Comparison of ENCODE assay signal across 12 cellular contexts in genomic region chr10:13924020-13924725, GRCh38.
DNase-seq lines count a peak whose midpoint lies in the region; ATAC-seq and TF ChIP-seq lines count a peak whose summit lies in the region.
"Had no signal": no experiment of that assay in that cellular context is flagged by ENCODE, and none has a peak within 500 bp of the region (broad histone marks: within the 10 kb centered on the region; RNA-seq: fewer than 3 reads in every experiment).

No MANE protein-coding gene starts in this region.

- H4K8ac ChIP-seq in neuronal stem cell (ENCODE audit: low read depth, low read length): no peak overlapping the region

- H3F3A ChIP-seq in SK-N-SH (replicated peaks; ENCODE audit: insufficient read depth): peaks cover 41% of the 10 kb centered on the region

- H2BK5ac ChIP-seq in neuronal stem cell (ENCODE audit: low read length): no peak overlapping the region

- H3K9ac ChIP-seq in SK-N-SH (peak overlapping the region; percentile 58), neuronal stem cell (ENCODE audit: low read depth, low read length, poor library complexity) (no peak overlapping the region)

- 21% methylated on average over 6 of the region's 6 CpGs for WGBS in SK-N-SH (ENCODE audit: low lambda C conversion rate)
- WGBS in neuronal stem cell (ENCODE audit: extremely low coverage in 2 of 2, insufficient read length in 2 of 2, insufficient replicate concordance in 1 of 2), 2 donors: 100% methylated on average over 2 of the region's 6 CpGs; no CpG with 5 or more reads in 1 of the 2 donors

- no peak overlapping the region for H2BK12ac ChIP-seq in neuronal stem cell (ENCODE audit: low read length)

- H3K27me3 ChIP-seq in SK-N-SH (ENCODE audit: insufficient read depth) (no peaks in the 10 kb centered on the region), neuronal stem cell (ENCODE audit: control insufficient read depth in 3 of 3, insufficient read depth in 3 of 3, low read depth in 1 of 3, low read length in 3 of 3) (no peaks in the 10 kb centered on the region)

- no peak for TF ChIP-seq RAD21 in SK-N-SH (IDR thresholded peaks at IDR 0.05; ENCODE audit: low read length)

- no peak overlapping the region for H2AK5ac ChIP-seq in neuronal stem cell (ENCODE audit: low read depth, low read length)

- peak overlapping the region in 1 of 2 experiments; percentile 38; a peak in 1 of 4 replicates for H3K4me3 ChIP-seq in SK-N-SH (ENCODE audit: low read depth in 2 of 2, low read length in 1 of 2)
- no peak overlapping the region for H3K4me3 ChIP-seq in fibroblast of pulmonary artery (replicated peaks; ENCODE audit: low read depth, low read length)
- H3K4me3 ChIP-seq in neuronal stem cell (ENCODE audit: low read length in 2 of 2): no peak overlapping the region
- H3K4me3 ChIP-seq: HAP-1 had no signal

- peaks cover 0 to 5% of the 10 kb centered on the region in 2 experiments for H3K36me3 ChIP-seq in SK-N-SH (replicated peaks in 1 of 2; ENCODE audit: control insufficient read depth in 1 of 2, insufficient read depth in 2 of 2, low read length in 1 of 2)
- H3K36me3 ChIP-seq in neuronal stem cell (replicated peaks in 1 of 2; ENCODE audit: control insufficient read depth in 2 of 2, insufficient read depth in 2 of 2, low read length in 2 of 2): no peaks in the 10 kb centered on the region
- H3K36me3 ChIP-seq: HAP-1 had no signal

- POLR2A ChIA-PET in SK-N-SH (lab: Yijun Ruan, JAX): no interaction called here

- peak overlapping the region; percentile 81; the same call in 1 of the 2 replicates for H2AFZ ChIP-seq in SK-N-SH (ENCODE audit: low read depth)
- no peak overlapping the region for H2AFZ ChIP-seq in neuronal stem cell (ENCODE audit: low read length)

- no peak overlapping the region for H3K14ac ChIP-seq in neuronal stem cell (ENCODE audit: low read length)

- H3K27ac ChIP-seq in SK-N-SH (ENCODE audit: low read depth in 2 of 2, low read length in 1 of 2) (peak overlapping the region; percentile 51 to 97; a peak in 3 of 4 replicates), neuronal stem cell (replicated peaks; ENCODE audit: low read length) (no peak overlapping the region)

- intact Hi-C loops in sciatic nerve (cut with DNase I): no loop called here

- H4K20me1 ChIP-seq in SK-N-SH (ENCODE audit: insufficient read depth): no peaks in the 10 kb centered on the region

- H3K4me1 ChIP-seq in SK-N-SH (ENCODE audit: control insufficient read depth in 1 of 2, insufficient read depth in 2 of 2, low read depth in 1 of 2, low read length in 1 of 2) (peaks cover 7 to 8% of the 10 kb centered on the region in 2 experiments; a peak in 3 of 4 replicates), neuronal stem cell (ENCODE audit: control insufficient read depth in 2 of 2, insufficient read depth in 1 of 2, low read depth in 1 of 2, low read length in 2 of 2) (peaks cover 0 to 3% of the 10 kb centered on the region in 2 donors)
- H3K4me1 ChIP-seq: HAP-1 had no signal

- TF ChIP-seq CTCF in SK-N-SH (IDR thresholded peaks at IDR 0.05): no peak
- TF ChIP-seq CTCF in fibroblast of pulmonary artery (IDR thresholded peaks at IDR 0.05; ENCODE audit: low read length, missing control alignments): no peak

- ATAC-seq in sciatic nerve (peak; percentile 71), HG03571 (IDR thresholded peaks at IDR 0.05; ENCODE audit: unreplicated experiment) (no peak)
- ATAC-seq: activated naive CD4-positive, alpha-beta T cell treated with anti-CD3 and anti-CD28 coated beads, Interleukin-2, amount 50 U/mL, for 72 hours had no signal

- H3K4ac ChIP-seq in neuronal stem cell (ENCODE audit: low read length): no peak overlapping the region

- peak in 1 of 2 experiments; percentile 85; a peak in 2 of 4 replicates for TF ChIP-seq EP300 in SK-N-SH (IDR thresholded peaks at IDR 0.05; ENCODE audit: borderline replicate concordance in 1 of 2, low read depth in 1 of 2, low read length in 1 of 2)

- H3K18ac ChIP-seq in neuronal stem cell (ENCODE audit: low read length): no peak overlapping the region

- H3K4me2 ChIP-seq in SK-N-SH: peak overlapping the region; percentile 42
- H3K4me2 ChIP-seq in neuronal stem cell (ENCODE audit: insufficient read depth, low read length, poor library complexity, severe bottlenecking): no peak overlapping the region

- H3K79me1 ChIP-seq in neuronal stem cell (ENCODE audit: low read depth, low read length): no peaks in the 10 kb centered on the region

- H2BK15ac ChIP-seq in neuronal stem cell (ENCODE audit: low read length): no peak overlapping the region

- no peak overlapping the region for H3K23ac ChIP-seq in neuronal stem cell (ENCODE audit: low read depth, low read length, poor library complexity)

- no peak overlapping the region for H4K91ac ChIP-seq in neuronal stem cell (ENCODE audit: low read depth, low read length, poor library complexity)

- no peaks in the 10 kb centered on the region for H3K9me2 ChIP-seq in SK-N-SH

- H2BK120ac ChIP-seq in neuronal stem cell (ENCODE audit: low read depth, low read length): no peak overlapping the region

- H3K79me2 ChIP-seq in SK-N-SH (ENCODE audit: insufficient read depth): peaks cover 8% of the 10 kb centered on the region; the same call in 1 of the 2 replicates

- DNase-seq in EH (ENCODE audit: low read depth) (peak; percentile 98), SK-N-SH (no peak), fibroblast of pulmonary artery (ENCODE audit: low read depth) (peak; percentile 88), sciatic nerve (ENCODE audit: low spot score) (no peak), NCI-H1092 treated with DMSO at 0.1 percent for 48 hours (lab: John Stamatoyannopoulos, UW) (no peak), retina (no peak), neuronal stem cell (ENCODE audit: low spot score) (no peak)
- DNase-seq: midbrain, NCI-H1436 treated with DMSO at 0.1 percent for 48 hours had no signal

- H3K9me3 ChIP-seq in SK-N-SH (no peaks in the 10 kb centered on the region), neuronal stem cell (replicated peaks in 1 of 2; ENCODE audit: control insufficient read depth in 2 of 2, insufficient read depth in 1 of 2, low read depth in 1 of 2, low read length in 2 of 2) (no peaks in the 10 kb centered on the region)
- H3K9me3 ChIP-seq: HAP-1 had no signal

- CTCF ChIA-PET in SK-N-SH (lab: Yijun Ruan, JAX): interaction anchor here (0.7 kb wide), 1 partner anchor 25 kb away, joined by 3 read pairs; no protein-coding TSS in a partner anchor

TF ChIP-seq in SK-N-SH, 30 proteins besides CTCF, POLR2A, EP300 and RAD21 (continues in another document):
- TF ChIP-seq GABPA (IDR thresholded peaks at IDR 0.05; ENCODE audit: low read depth) (no peak; the same call in 1 of the 2 replicates), REST (IDR thresholded peaks at IDR 0.05; ENCODE audit: low read depth, low read length) (0 out of 2 replicates have a peak, but pooled peaks have one; percentile 2), IRF3 (IDR thresholded peaks at IDR 0.05; ENCODE audit: low read depth, low read length) (no peak), TEAD4 (IDR thresholded peaks at IDR 0.05; ENCODE audit: borderline replicate concordance, insufficient read depth) (no peak), FOSL2 (IDR thresholded peaks at IDR 0.05; ENCODE audit: borderline replicate concordance, low read depth) (peak; percentile 68), JUND (IDR thresholded peaks at IDR 0.05) (peak; percentile 56), ELF1 (IDR thresholded peaks at IDR 0.05) (no peak), POLR2AphosphoS5 (IDR thresholded peaks at IDR 0.05; ENCODE audit: low read depth, low read length) (0 out of 2 replicates have a peak, but pooled peaks have one; percentile 11), TCF12 (IDR thresholded peaks at IDR 0.05) (peak; percentile 70), EZH2phosphoT487 (IDR thresholded peaks at IDR 0.05; ENCODE audit: borderline replicate concordance, low read depth) (no peak), USF1 (IDR thresholded peaks at IDR 0.05; ENCODE audit: borderline replicate concordance, low read depth) (no peak), MXI1 (IDR thresholded peaks at IDR 0.05; ENCODE audit: low read depth, low read length) (no peak; the same call in 1 of the 2 replicates)

Comparison
In these comparisons a context has a peak if more than half of its experiments do, and no peak if none do; other contexts are left out.
1. DNase-seq: peak in EH (single experiment) and fibroblast of pulmonary artery (single experiment); none in SK-N-SH (single experiment), sciatic nerve (single experiment), NCI-H1092 treated with DMSO at 0.1 percent for 48 hours (single experiment), retina (single experiment) and neuronal stem cell (single experiment).